Comparison of ENCODE assay signal across 8 cellular contexts in genomic region chr2:157596992-157597681, GRCh38. TPM values are rescaled to one million over a fixed set of nuclear protein-coding genes. Genes with fewer than 3 reads are reported as not detected.
A peak's percentile ranks its signal among the peaks of the same experiment; 100 is the strongest.
DNase-seq lines count a peak whose midpoint lies in the region; ATAC-seq and TF ChIP-seq lines count a peak whose summit lies in the region.

No MANE protein-coding gene starts in this region.

- H3T11ph ChIP-seq in H9 (ENCODE audit: low read length) = no peak overlapping the region

- H3K23me2 ChIP-seq in H9 (ENCODE audit: insufficient read length, low read depth, low read length, poor library complexity, severe bottlenecking) = no peaks in the 10 kb centered on the region

- H3K4me3 ChIP-seq in CD8-positive, alpha-beta T cell (ENCODE audit: low read depth, low read length) = peak overlapping the region; percentile 36
- peak overlapping the region; percentile 5 for H3K4me3 ChIP-seq in astrocyte of the cerebellum (ENCODE audit: low read depth, low read length)

- H3K4me1 Mint-ChIP-seq in CD8-positive, alpha-beta T cell (ENCODE audit: low read depth) = peaks cover 10% of the 10 kb centered on the region
- peaks cover 3 to 5% of the 10 kb centered on the region in 2 experiments; a peak in 1 of 4 replicates for H3K4me1 Mint-ChIP-seq in H9
- peaks cover 7% of the 10 kb centered on the region for H3K4me1 Mint-ChIP-seq in T-helper 17 cell
- peaks cover 0 to 5% of the 10 kb centered on the region in 2 donors for H3K4me1 Mint-ChIP-seq in immature natural killer cell

- no peaks in the 10 kb centered on the region for H3K4me1 ChIP-seq in CD8-positive, alpha-beta T cell (ENCODE audit: insufficient read depth, low read length)
- no peaks in the 10 kb centered on the region for H3K4me1 ChIP-seq in H9 (ENCODE audit: insufficient read depth, low read length)

- no peak overlapping the region for H2BK12ac ChIP-seq in H9 (ENCODE audit: insufficient read length, low read depth, low read length)

- H2BK120ac ChIP-seq in H9 (ENCODE audit: low read depth, low read length, poor library complexity, severe bottlenecking) = no peak overlapping the region

- intact Hi-C loops in CD8-positive, alpha-beta T cell (cut with DNase I, micrococcal nuclease) = loop anchor here (1.0 to 5.0 kb wide), 4 partner anchors 105 to 295 kb away; partner anchors contain the start of gene ERMN (in 1 of the 2)

- no peak overlapping the region for H3K23ac ChIP-seq in H9 (ENCODE audit: insufficient read length, low read depth, low read length)

- no peaks in the 10 kb centered on the region for H3K79me1 ChIP-seq in H9 (ENCODE audit: insufficient read depth, low read depth, low read length, poor library complexity, severe bottlenecking)

- H2AFZ ChIP-seq in H9 (ENCODE audit: low read length) = no peak overlapping the region

- H3K4ac ChIP-seq in H9 (ENCODE audit: low read depth, low read length) = no peak overlapping the region

- no peak overlapping the region for H2BK20ac ChIP-seq in H9 (ENCODE audit: low read depth, low read length, poor library complexity, severe bottlenecking)

- ATAC-seq in CD8-positive, alpha-beta T cell = peak; percentile 66
- peak; percentile 81 for ATAC-seq in T-helper 17 cell

- H3K18ac ChIP-seq in H9 (ENCODE audit: insufficient read length, low read depth, low read length) = no peak overlapping the region

- H3K9ac ChIP-seq in H9 (ENCODE audit: extremely low read depth, insufficient read length, low read length) = no peak overlapping the region

- H3K9me3 Mint-ChIP-seq in CD8-positive, alpha-beta T cell = no peaks in the 10 kb centered on the region
- H3K9me3 Mint-ChIP-seq in H9 (no peaks in the 10 kb centered on the region), immature natural killer cell (no peaks in the 10 kb centered on the region)

- no peaks in the 10 kb centered on the region for H3K36me3 ChIP-seq in CD8-positive, alpha-beta T cell (ENCODE audit: insufficient read depth, low read length)

- H3K27ac ChIP-seq in CD8-positive, alpha-beta T cell (ENCODE audit: low read depth, low read length) = no peak overlapping the region
- H3K27ac ChIP-seq in H9 (ENCODE audit: insufficient read length, low read depth, low read length) = no peak overlapping the region

- no peak overlapping the region for H3K14ac ChIP-seq in H9 (ENCODE audit: insufficient read depth, low read length)

- no peak overlapping the region for H4K8ac ChIP-seq in H9 (replicated peaks; ENCODE audit: insufficient read length, low read depth, low read length)

- in situ Hi-C loops in astrocyte of the cerebellum (cut with HindIII; ENCODE audit: low sequenced_read_pairs) = no loop called here

- H3K9me3 ChIP-seq in CD8-positive, alpha-beta T cell (ENCODE audit: low read length) = no peaks in the 10 kb centered on the region
- H3K9me3 ChIP-seq in H9 (ENCODE audit: control insufficient read depth, low read depth, low read length) (no peaks in the 10 kb centered on the region), T-helper 17 cell (ENCODE audit: control insufficient read depth, low read length, poor library complexity, severe bottlenecking) (no peaks in the 10 kb centered on the region)

- peak; percentile 72 for TF ChIP-seq CTCF in CD8-positive, alpha-beta T cell (IDR thresholded peaks at IDR 0.05)
- TF ChIP-seq CTCF in H9 (conservative IDR thresholded peaks at IDR 0.05) = peak; percentile 83
- peak; percentile 48 for TF ChIP-seq CTCF in astrocyte of the cerebellum (IDR thresholded peaks at IDR 0.05; ENCODE audit: low read depth, low read length, missing control alignments)

- H4K5ac ChIP-seq in H9 (ENCODE audit: insufficient read length, low read depth, low read length) = no peak overlapping the region

- CTCF ChIA-PET in CD8-positive, alpha-beta T cell (lab: Charles Lee) = interaction anchor here (0.7 to 6.9 kb wide), 19 partner anchors 9 to 414 kb away, joined by 3 to 84 read pairs (median 3); partner anchors contain the start of genes ACVR1C and ERMN

- peak overlapping the region; percentile 66 for H3K4me3 Mint-ChIP-seq in CD8-positive, alpha-beta T cell
- H3K4me3 Mint-ChIP-seq in H9 (peak overlapping the region in 1 of 2 experiments; percentile 25; a peak in 2 of 5 replicates), T-helper 17 cell (peak overlapping the region; percentile 67), immature natural killer cell (peak overlapping the region in 3 of 5 donors; percentile 34 to 62 (median 35))

- H3K27ac Mint-ChIP-seq in CD8-positive, alpha-beta T cell = no peak overlapping the region
- H3K27ac Mint-ChIP-seq in H9 (no peak overlapping the region), T-helper 17 cell (no peak overlapping the region), immature natural killer cell (no peak overlapping the region)

- no peak overlapping the region for H2BK5ac ChIP-seq in H9 (ENCODE audit: insufficient read length, low read length)

- no peak overlapping the region for H4K91ac ChIP-seq in H9 (ENCODE audit: insufficient read length, low read depth, low read length)

- DNase-seq in CD8-positive, alpha-beta T cell = peak; percentile 18 to 75 (median 51)
- peak; percentile 80 for DNase-seq in H9
- peak; percentile 18 to 33 (median 19) for DNase-seq in T-helper 17 cell
- no peak for DNase-seq in astrocyte of the cerebellum (ENCODE audit: low read depth)
- DNase-seq in immature natural killer cell = peak; percentile 32 to 45 (median 42)
- DNase-seq in stimulated activated CD4-positive, alpha-beta T cell treated with anti-CD3 and anti-CD28 coated beads, Interleukin-4, amount 100 ng/mL, for 4 hours = peak; percentile 50 to 59
- no peak for DNase-seq in amniotic stem cell (lab: John Stamatoyannopoulos, UW)
- no peak for DNase-seq in DMS153 (lab: John Stamatoyannopoulos, UW)

- H3K27me3 Mint-ChIP-seq in CD8-positive, alpha-beta T cell (ENCODE audit: low read depth) = peaks cover 10% of the 10 kb centered on the region
- H3K27me3 Mint-ChIP-seq in H9 (ENCODE audit: low read depth) = peaks cover 21% of the 10 kb centered on the region
- H3K27me3 Mint-ChIP-seq in T-helper 17 cell = no peaks in the 10 kb centered on the region
- H3K27me3 Mint-ChIP-seq in immature natural killer cell (ENCODE audit: low read depth in 3 of 3) = peaks cover 0 to 15% (median 2%) of the 10 kb centered on the region in 3 donors

- POLR2A ChIA-PET in CD8-positive, alpha-beta T cell (lab: Charles Lee) = interaction anchor here (0.6 kb wide), 1 partner anchor 266 kb away, joined by 3 read pairs; no protein-coding TSS in a partner anchor

- no peaks in the 10 kb centered on the region for H3K27me3 ChIP-seq in CD8-positive, alpha-beta T cell (ENCODE audit: insufficient read depth, low read length)
- no peaks in the 10 kb centered on the region; the same call in 1 of the 2 replicates for H3K27me3 ChIP-seq in H9 (ENCODE audit: insufficient read depth, low read length)

- WGBS in H9 (ENCODE audit: extremely low coverage, insufficient read length, low lambda C conversion rate) = no CpG with 5 or more reads among the region's 45 CpGs

- no peak overlapping the region for H2AK5ac ChIP-seq in H9 (ENCODE audit: insufficient read length, low read length)

- H3K4me2 ChIP-seq in H9 (ENCODE audit: insufficient read depth, insufficient read length, low read length) = peak overlapping the region; percentile 1

- no peaks in the 10 kb centered on the region for H3K36me3 Mint-ChIP-seq in CD8-positive, alpha-beta T cell
- H3K36me3 Mint-ChIP-seq in H9 (ENCODE audit: insufficient read depth in 1 of 3, low read depth in 3 of 3) = no peaks in the 10 kb centered on the region
- H3K36me3 Mint-ChIP-seq in T-helper 17 cell (ENCODE audit: low read depth) = no peaks in the 10 kb centered on the region
- H3K36me3 Mint-ChIP-seq in immature natural killer cell = no peaks in the 10 kb centered on the region

- no peak overlapping the region for H2BK15ac ChIP-seq in H9 (ENCODE audit: low read depth, low read length)

- no peaks in the 10 kb centered on the region for H4K20me1 ChIP-seq in H9 (ENCODE audit: control insufficient read depth, insufficient read depth, insufficient read length)

- H3K79me2 ChIP-seq in H9 (ENCODE audit: insufficient read depth, low read length) = no peaks in the 10 kb centered on the region

- H3K56ac ChIP-seq in H9 (ENCODE audit: insufficient read length, low read depth, low read length) = no peak overlapping the region

RNA-seq across cellular contexts. Expression of gene ACVR1C, which starts 31.5 kb away (rescaled TPM):
- 1 to 10 TPM; 2.3 to 2.4 TPM for total RNA-seq in CD8-positive, alpha-beta T cell
- 0.81 and 1.0 TPM in 2 replicates for total RNA-seq in H9 (2021)
- total RNA-seq in T-helper 17 cell = 1 to 10 TPM; 3.3 to 8.5 TPM
- not detected for polyA plus RNA-seq in immature natural killer cell

Comparison
In these comparisons a context has a peak if more than half of its experiments do, and no peak if none do; other contexts are left out.
1. DNase-seq: peak in CD8-positive, alpha-beta T cell (7 of 7), H9 (single experiment), T-helper 17 cell (3 of 3), immature natural killer cell (3 of 3) and stimulated activated CD4-positive, alpha-beta T cell treated with anti-CD3 and anti-CD28 coated beads, Interleukin-4, amount 100 ng/mL, for 4 hours (2 of 2); none in astrocyte of the cerebellum (single experiment), amniotic stem cell (single experiment) and DMS153 (single experiment).
2. Peak in every context shown above with its lines, with median percentiles within 50 percentile points of each other: CTCF ChIP-seq.